1 cellular context compared by ENCODE assay signal in the genomic region with DNA sequence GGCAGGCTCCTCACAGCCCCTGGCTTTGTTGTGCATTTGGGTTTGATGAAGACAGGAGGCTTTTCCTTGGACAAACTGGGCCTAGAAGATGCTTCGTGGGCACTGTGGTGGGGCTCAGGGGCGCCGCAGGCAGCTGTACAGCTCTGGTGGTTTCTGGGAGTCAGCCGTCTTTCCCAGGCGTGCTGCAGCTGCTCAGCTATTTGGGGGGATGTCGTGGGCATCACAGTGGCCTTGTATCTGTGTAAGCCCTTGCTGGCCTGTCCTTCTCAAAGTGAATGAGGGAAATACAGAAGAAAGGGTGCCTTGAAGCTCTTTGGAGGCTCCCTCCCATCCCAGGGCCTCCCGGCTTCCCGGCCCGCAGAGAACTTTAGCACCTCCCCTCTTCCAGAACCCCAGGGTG.
TF ChIP-seq lines count a peak whose summit lies in the region.

No MANE protein-coding gene starts in this region.

TF ChIP-seq in H1, 55 proteins besides CTCF, POLR2A, EP300 and RAD21:
- TF ChIP-seq TAF7 (optimal IDR thresholded peaks at IDR 0.05; ENCODE audit: borderline replicate concordance, low read depth, low read length) = no peak
